Comparison of ENCODE assay signal across 18 cellular contexts in the genomic region with DNA sequence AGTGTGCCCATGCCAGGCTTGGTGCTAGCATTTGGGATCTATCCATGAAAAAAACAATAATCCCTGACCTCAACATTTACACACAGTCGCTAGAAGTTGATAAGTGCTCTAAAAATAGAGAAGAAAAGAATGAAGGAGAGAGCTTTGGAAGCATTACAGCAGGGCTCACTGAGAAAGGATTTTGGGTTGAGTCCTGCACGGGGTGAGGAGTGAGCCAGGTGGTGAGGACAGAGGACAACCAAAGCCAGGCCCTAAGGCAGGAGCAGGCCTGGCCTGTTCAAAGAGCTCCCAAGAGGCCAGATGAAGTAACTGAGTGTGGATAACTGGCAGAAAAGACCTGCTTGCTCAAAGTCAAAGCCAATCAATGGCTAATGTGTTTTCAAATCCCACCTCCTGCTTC. TPM values are rescaled to one million over a fixed set of nuclear protein-coding genes. Genes with fewer than 3 reads are reported as not detected.
DNase-seq lines count a peak whose midpoint lies in the region; ATAC-seq and TF ChIP-seq lines count a peak whose summit lies in the region.
"Had no signal": no experiment of that assay in that cellular context is flagged by ENCODE, and none has a peak within 500 bp of the region (broad histone marks: within the 10 kb centered on the region; RNA-seq: fewer than 3 reads in every experiment).

No MANE protein-coding gene starts in this region.

- H3K9me3 ChIP-seq in right atrium auricular region (no peaks in the 10 kb centered on the region), esophagus muscularis mucosa (no peaks in the 10 kb centered on the region), left ventricle myocardium inferior (replicated peaks) (no peaks in the 10 kb centered on the region)

- H3K36me3 ChIP-seq in right atrium auricular region (no peaks in the 10 kb centered on the region), esophagus muscularis mucosa (no peaks in the 10 kb centered on the region), left ventricle myocardium inferior (no peaks in the 10 kb centered on the region)

- intact Hi-C loops in Right ventricle myocardium superior (cut with DNase I): no loop called here
- intact Hi-C loops in esophagus muscularis mucosa (cut with DNase I): no loop called here
- intact Hi-C loops in left ventricle myocardium inferior (cut with micrococcal nuclease): no loop called here
- intact Hi-C loops in activated T-helper 2 cell treated with anti-CD3 and anti-CD28 coated beads, Interferon-gamma antibody, Interleukin-2, Interleukin-4, amounts not matched to agents 10 μg/mL and 5 μg/mL and 100 μg/mL, durations not matched to agents 14 hours and 24 hours and 36 hours (cut with micrococcal nuclease): no loop called here

- TF ChIP-seq EP300 in esophagus muscularis mucosa (IDR thresholded peaks at IDR 0.05): no peak

- no peaks in the 10 kb centered on the region for H3K36me3 Mint-ChIP-seq in activated T-helper 2 cell treated with anti-CD3 and anti-CD28 coated beads, Interferon-gamma antibody, Interleukin-2, Interleukin-4, amounts not matched to agents 10 μg/mL and 5 μg/mL and 100 μg/mL, durations not matched to agents 14 hours and 24 hours and 36 hours (ENCODE audit: low read depth)
- H3K36me3 Mint-ChIP-seq: IgD-negative memory B cell had no signal

- no peak overlapping the region for H3K4me3 Mint-ChIP-seq in activated T-helper 2 cell treated with anti-CD3 and anti-CD28 coated beads, Interferon-gamma antibody, Interleukin-2, Interleukin-4, amounts not matched to agents 10 μg/mL and 5 μg/mL and 100 μg/mL, durations not matched to agents 14 hours and 24 hours and 36 hours (ENCODE audit: low read depth)
- H3K4me3 Mint-ChIP-seq: B cell; CD4-positive, alpha-beta T cell; IgD-negative memory B cell had no signal

- no peaks in the 10 kb centered on the region for H3K4me1 ChIP-seq in right atrium auricular region
- no peaks in the 10 kb centered on the region for H3K4me1 ChIP-seq in esophagus muscularis mucosa
- H3K4me1 ChIP-seq in left ventricle myocardium inferior: peaks cover 11% of the 10 kb centered on the region

- H3K27me3 Mint-ChIP-seq in activated T-helper 2 cell treated with anti-CD3 and anti-CD28 coated beads, Interferon-gamma antibody, Interleukin-2, Interleukin-4, amounts not matched to agents 10 μg/mL and 5 μg/mL and 100 μg/mL, durations not matched to agents 14 hours and 24 hours and 36 hours (ENCODE audit: low read depth): peaks cover 10% of the 10 kb centered on the region

- peak; percentile 86 for ATAC-seq in Right ventricle myocardium superior (ENCODE audit: poor library complexity)
- no peak for ATAC-seq in GM19324 (IDR thresholded peaks at IDR 0.05; ENCODE audit: low FRiP score, unreplicated experiment)
- ATAC-seq in GM21786 (IDR thresholded peaks at IDR 0.05; ENCODE audit: unreplicated experiment): no peak
- ATAC-seq: GM12878, HCT116 had no signal

- no peak for DNase-seq in Right ventricle myocardium superior
- no peak for DNase-seq in right atrium auricular region (ENCODE audit: low spot score)
- DNase-seq in esophagus muscularis mucosa (ENCODE audit: extremely low spot score): peak; percentile 66
- no peak for DNase-seq in left ventricle myocardium inferior
- no peak for DNase-seq in activated T-helper 2 cell treated with anti-CD3 and anti-CD28 coated beads, Interferon-gamma antibody, Interleukin-2, Interleukin-4, amounts not matched to agents 10 μg/mL and 5 μg/mL and 100 μg/mL, durations not matched to agents 14 hours and 24 hours and 36 hours (ENCODE audit: low spot score)
- DNase-seq: ACHN; C1 segment of cervical spinal cord; Calu3; CD4-positive, alpha-beta T cell; DMS 273 treated with DMSO at 0.1 percent for 48 hours; KG1 had no signal

- H3K4me3 ChIP-seq in right atrium auricular region: no peak overlapping the region
- no peak overlapping the region for H3K4me3 ChIP-seq in esophagus muscularis mucosa
- H3K4me3 ChIP-seq in left ventricle myocardium inferior: no peak overlapping the region
- H3K4me3 ChIP-seq: GM12878 had no signal

- no peaks in the 10 kb centered on the region for H3K4me1 Mint-ChIP-seq in activated T-helper 2 cell treated with anti-CD3 and anti-CD28 coated beads, Interferon-gamma antibody, Interleukin-2, Interleukin-4, amounts not matched to agents 10 μg/mL and 5 μg/mL and 100 μg/mL, durations not matched to agents 14 hours and 24 hours and 36 hours (ENCODE audit: low read depth)
- H3K4me1 Mint-ChIP-seq: B cell, IgD-negative memory B cell had no signal

- peak overlapping the region in 1 of 2 donors; percentile 58 for H3K27ac ChIP-seq in right atrium auricular region
- no peak overlapping the region for H3K27ac ChIP-seq in esophagus muscularis mucosa (replicated peaks in 1 of 4)
- peak overlapping the region; percentile 45 for H3K27ac ChIP-seq in left ventricle myocardium inferior (replicated peaks)

- TF ChIP-seq POLR2A in esophagus muscularis mucosa (IDR thresholded peaks at IDR 0.05; ENCODE audit: low read depth): no peak

- no peak for TF ChIP-seq CTCF in right atrium auricular region (IDR thresholded peaks at IDR 0.05)
- no peak for TF ChIP-seq CTCF in esophagus muscularis mucosa (IDR thresholded peaks at IDR 0.05)
- TF ChIP-seq CTCF in left ventricle myocardium inferior (IDR thresholded peaks at IDR 0.05; ENCODE audit: borderline replicate concordance): no peak

- H3K27ac Mint-ChIP-seq in activated T-helper 2 cell treated with anti-CD3 and anti-CD28 coated beads, Interferon-gamma antibody, Interleukin-2, Interleukin-4, amounts not matched to agents 10 μg/mL and 5 μg/mL and 100 μg/mL, durations not matched to agents 14 hours and 24 hours and 36 hours: no peak overlapping the region
- H3K27ac Mint-ChIP-seq: B cell; CD4-positive, alpha-beta T cell; IgD-negative memory B cell had no signal

- H3K9me3 Mint-ChIP-seq in activated T-helper 2 cell treated with anti-CD3 and anti-CD28 coated beads, Interferon-gamma antibody, Interleukin-2, Interleukin-4, amounts not matched to agents 10 μg/mL and 5 μg/mL and 100 μg/mL, durations not matched to agents 14 hours and 24 hours and 36 hours: no peaks in the 10 kb centered on the region
- H3K9me3 Mint-ChIP-seq: CD4-positive, alpha-beta T cell had no signal

- no peaks in the 10 kb centered on the region for H3K27me3 ChIP-seq in right atrium auricular region
- no peaks in the 10 kb centered on the region for H3K27me3 ChIP-seq in esophagus muscularis mucosa
- H3K27me3 ChIP-seq in left ventricle myocardium inferior (ENCODE audit: low read depth): no peaks in the 10 kb centered on the region

- 64% methylated on average over 2 of the region's 2 CpGs for whole genome bisulfite sequencing in esophagus muscularis mucosa

RNA-seq across cellular contexts. Expression of gene PROM1, which starts 20.7 kb away (rescaled TPM):
- total RNA-seq in Right ventricle myocardium superior (2.1 TPM), right atrium auricular region (1 to 10 TPM; 5.2 to 8.1 TPM), esophagus muscularis mucosa (1 to 10 TPM; 3.3 to 4.6 (median 4.0) TPM), left ventricle myocardium inferior (2.9 TPM)
- total RNA-seq in activated T-helper 2 cell treated with anti-CD3 and anti-CD28 coated beads, Interferon-gamma antibody, Interleukin-2, Interleukin-4, amounts not matched to agents 10 μg/mL and 5 μg/mL and 100 μg/mL, durations not matched to agents 14 hours and 24 hours and 36 hours: 0.46 and 0.64 TPM in 2 replicates
- total RNA-seq: B cell; CD4-positive, alpha-beta T cell; H4 had no signal
